Comparison of ENCODE assay signal across 15 cellular contexts in the genomic region with DNA sequence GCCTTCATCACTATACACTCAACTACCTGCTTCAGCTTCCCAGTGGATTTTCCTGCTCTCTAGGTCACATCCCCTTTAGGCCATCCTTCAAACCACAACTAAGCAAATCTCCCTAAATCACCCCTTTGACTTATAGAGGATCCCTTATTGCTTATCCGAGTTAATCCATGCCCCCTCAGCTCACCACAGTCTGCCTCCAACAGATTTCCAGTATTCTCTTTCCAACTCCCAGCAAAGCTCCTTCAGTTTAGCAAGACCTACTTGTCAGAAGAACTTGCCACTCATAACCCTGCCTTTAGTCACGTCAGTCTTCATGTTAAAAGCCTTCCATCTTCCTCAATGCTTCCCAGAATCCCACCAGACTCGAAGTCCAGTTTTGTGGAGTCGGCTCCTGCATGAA. TPM values are rescaled to one million over a fixed set of nuclear protein-coding genes. Genes with fewer than 3 reads are reported as not detected.
DNase-seq lines count a peak whose midpoint lies in the region; ATAC-seq, FAIRE-seq and TF ChIP-seq lines count a peak whose summit lies in the region.
"Had no signal": no experiment of that assay in that cellular context is flagged by ENCODE, and none has a peak within 500 bp of the region (broad histone marks: within the 10 kb centered on the region; RNA-seq: fewer than 3 reads in every experiment).

No MANE protein-coding gene starts in this region.

- peaks cover 41% of the 10 kb centered on the region for H3K79me2 ChIP-seq in HepG2 (ENCODE audit: insufficient read depth, low read length)

- H3K27ac ChIP-seq in HepG2 (ENCODE audit: extremely low read length, insufficient read depth, low read length) (no peak overlapping the region), right lobe of liver (no peak overlapping the region), left lung (no peak overlapping the region)
- H3K27ac ChIP-seq: BLaER1, HL-60 had no signal

- 96% methylated on average over 4 of the region's 4 CpGs for WGBS in HepG2 (ENCODE audit: low lambda C conversion rate)
- 91% methylated on average over 4 of the region's 4 CpGs for WGBS in right lobe of liver (ENCODE audit: insufficient coverage, low coverage, low lambda C conversion rate, missing lambda C conversion rate)

- H3K27me3 Mint-ChIP-seq in activated CD4-positive, alpha-beta T cell treated with anti-CD3 and anti-CD28 coated beads, Interleukin-2, amount 10 ng/mL, durations not matched to agents 7 days and 5 days = peaks cover 11% of the 10 kb centered on the region

- H2AFZ ChIP-seq in HepG2 (ENCODE audit: low read length) = no peak overlapping the region

- TF ChIP-seq CTCF in HepG2 (CRISPR knock-in tag; IDR thresholded peaks at IDR 0.05) (no peak), right lobe of liver (IDR thresholded peaks at IDR 0.05) (no peak), bronchial epithelial cell (IDR thresholded peaks at IDR 0.05; ENCODE audit: insufficient read depth, low read length, severe bottlenecking) (no peak), left lung (IDR thresholded peaks at IDR 0.05) (no peak)

- H3K4me1 ChIP-seq in HepG2 (ENCODE audit: insufficient read depth, low read length) (peaks cover 10% of the 10 kb centered on the region), right lobe of liver (no peaks in the 10 kb centered on the region), left lung (peaks cover 0 to 3% of the 10 kb centered on the region in 2 donors)

- TF ChIP-seq EP300 in HepG2 (IDR thresholded peaks at IDR 0.05; ENCODE audit: low read depth in 2 of 2, low read length in 2 of 2) (no peak), HepG2 (CRISPR knock-in tag; IDR thresholded peaks at IDR 0.05; ENCODE audit: borderline replicate concordance) (no peak)

- TF ChIP-seq RAD21 in HepG2 (CRISPR knock-in tag; IDR thresholded peaks at IDR 0.05) = no peak

- H3K27ac Mint-ChIP-seq in activated CD4-positive, alpha-beta T cell treated with anti-CD3 and anti-CD28 coated beads, Interleukin-2, amount 10 ng/mL, durations not matched to agents 7 days and 5 days = no peak overlapping the region

- no TSS peak for BruUV-seq in HepG2 (replicated peaks; lab: Mats Ljungman, UMichigan)

- no peaks in the 10 kb centered on the region for H3K9me3 ChIP-seq in HepG2 (ENCODE audit: low read length)
- H3K9me3 ChIP-seq in right lobe of liver = no peaks in the 10 kb centered on the region
- no peaks in the 10 kb centered on the region for H3K9me3 ChIP-seq in left lung
- H3K9me3 ChIP-seq: BLaER1 had no signal

- H4K20me1 ChIP-seq in HepG2 (ENCODE audit: insufficient read depth, low read length) = peaks cover 53% of the 10 kb centered on the region

- H3K4me1 Mint-ChIP-seq in activated CD4-positive, alpha-beta T cell treated with anti-CD3 and anti-CD28 coated beads, Interleukin-2, amount 10 ng/mL, durations not matched to agents 7 days and 5 days = no peaks in the 10 kb centered on the region

- no peak overlapping the region for H3K9ac ChIP-seq in HepG2 (ENCODE audit: insufficient read depth, low read depth, low read length)
- H3K9ac ChIP-seq: BLaER1 had no signal

- POLR2A ChIA-PET in HepG2 (lab: Yijun Ruan, JAX) = no interaction called here
- POLR2A ChIA-PET in activated CD4-positive, alpha-beta T cell treated with anti-CD3 and anti-CD28 coated beads, Interleukin-2, amount 10 ng/mL, durations not matched to agents 7 days and 5 days (lab: Charles Lee) = no interaction called here

- H3K4me3 Mint-ChIP-seq in activated CD4-positive, alpha-beta T cell treated with anti-CD3 and anti-CD28 coated beads, Interleukin-2, amount 10 ng/mL, durations not matched to agents 7 days and 5 days = no peak overlapping the region

- DNase-seq in HepG2 (ENCODE audit: low spot score) = no peak
- DNase-seq in right lobe of liver = no peak
- peak; percentile 64 for DNase-seq in NCI-H524 treated with DMSO at 0.1 percent for 48 hours (lab: John Stamatoyannopoulos, UW)
- no peak for DNase-seq in bronchial epithelial cell (ENCODE audit: low read depth)
- DNase-seq in activated CD4-positive, alpha-beta T cell treated with anti-CD3 and anti-CD28 coated beads, Interleukin-2, amount 10 ng/mL, durations not matched to agents 7 days and 5 days = no peak
- no peak for DNase-seq in left colon
- no peak for DNase-seq in left lung
- DNase-seq: 8988T, AML-193 had no signal

- H3K4me2 ChIP-seq in HepG2 (ENCODE audit: low read depth, low read length) = no peak overlapping the region
- H3K4me2 ChIP-seq: BLaER1 had no signal

- TF ChIP-seq POLR2A in HepG2 (IDR thresholded peaks at IDR 0.05; ENCODE audit: insufficient read depth in 1 of 2, low read depth in 2 of 2, low read length in 2 of 2) (no peak), right lobe of liver (IDR thresholded peaks at IDR 0.05) (no peak)

- H3K4me3 ChIP-seq in HepG2 (replicated peaks in 1 of 3; ENCODE audit: insufficient read depth in 1 of 3, low read depth in 2 of 3, low read length in 3 of 3) = no peak overlapping the region
- no peak overlapping the region for H3K4me3 ChIP-seq in right lobe of liver
- H3K4me3 ChIP-seq in bronchial epithelial cell (ENCODE audit: low read depth, low read length) = no peak overlapping the region
- H3K4me3 ChIP-seq in left lung = no peak overlapping the region
- H3K4me3 ChIP-seq: BLaER1, GM12878, K562 had no signal

- in situ Hi-C loops in HepG2 (cut with HindIII; ENCODE audit: extremely low pct_ligation_motif_present, low pct_unique_long_range_greater_than_20kb) = no loop called here

- H3K27me3 ChIP-seq in HepG2 (ENCODE audit: control insufficient read depth in 1 of 2, insufficient read depth in 2 of 2, low read length in 2 of 2) (no peaks in the 10 kb centered on the region), right lobe of liver (no peaks in the 10 kb centered on the region), bronchial epithelial cell (ENCODE audit: control insufficient read depth, insufficient read depth, low read length) (no peaks in the 10 kb centered on the region), left lung (no peaks in the 10 kb centered on the region)
- H3K27me3 ChIP-seq: BLaER1 had no signal

- no peaks in the 10 kb centered on the region for H3K36me3 Mint-ChIP-seq in activated CD4-positive, alpha-beta T cell treated with anti-CD3 and anti-CD28 coated beads, Interleukin-2, amount 10 ng/mL, durations not matched to agents 7 days and 5 days (ENCODE audit: low read depth)

- intact Hi-C loops in HepG2 (cut with micrococcal nuclease; ENCODE audit: unreplicated experiment) (no loop called here), right lobe of liver (cut with DNase I) (no loop called here), left colon (cut with DNase I, micrococcal nuclease) (no loop called here), left lung (cut with DNase I) (no loop called here)

- ATAC-seq in HepG2 = no peak
- no peak for ATAC-seq in right lobe of liver
- no peak for ATAC-seq in left colon
- ATAC-seq in left lung = no peak
- ATAC-seq: GM12878 had no signal

- H3K36me3 ChIP-seq in HepG2 (replicated peaks in 1 of 2; ENCODE audit: control insufficient read depth in 1 of 2, insufficient read depth in 2 of 2, low read length in 2 of 2) (peaks cover 3 to 39% of the 10 kb centered on the region in 2 experiments), right lobe of liver (no peaks in the 10 kb centered on the region), bronchial epithelial cell (ENCODE audit: control insufficient read depth, insufficient read depth, low read length) (no peaks in the 10 kb centered on the region), left lung (no peaks in the 10 kb centered on the region)

- CTCF ChIA-PET in HepG2 (lab: Yijun Ruan, JAX; ENCODE audit: low intra/inter-chr PET ratio, low total read pairs) = no interaction called here
- CTCF ChIA-PET in activated CD4-positive, alpha-beta T cell treated with anti-CD3 and anti-CD28 coated beads, Interleukin-2, amount 10 ng/mL, durations not matched to agents 7 days and 5 days (lab: Charles Lee) = interaction anchor here (0.6 kb wide), 1 partner anchor 52 kb away, joined by 3 read pairs; no protein-coding TSS in a partner anchor

- H3K9me3 Mint-ChIP-seq in activated CD4-positive, alpha-beta T cell treated with anti-CD3 and anti-CD28 coated beads, Interleukin-2, amount 10 ng/mL, durations not matched to agents 7 days and 5 days = no peaks in the 10 kb centered on the region

- FAIRE-seq in HepG2 (lab: Jason Lieb, UNC) (no peak), bronchial epithelial cell (lab: Jason Lieb, UNC) (peak; percentile 75)
- FAIRE-seq: GM12878, GM18507, H54 had no signal

TF ChIP-seq in HepG2, 621 proteins besides CTCF, POLR2A, EP300 and RAD21:
- TF ChIP-seq ZNF816 (CRISPR knock-in tag; IDR thresholded peaks at IDR 0.05; ENCODE audit: borderline replicate concordance) (no peak), RBM22 (optimal IDR thresholded peaks at IDR 0.05; ENCODE audit: low read length) (peak; percentile 34)

RNA-seq across cellular contexts. Expression of a gene that starts 38.6 kb away (rescaled TPM):
- 14.2 and 23.4 TPM in 2 replicates for total RNA-seq in HepG2 (2016; rRNA removed; fragmentation: Illumina TruSeq; extraction: Trizol)
- 38.2 and 53.3 TPM in 2 replicates for total RNA-seq in HepG2 (2016; cell fraction: cytosol; rRNA removed; fragmentation: Illumina TruSeq; extraction: Trizol; ENCODE audit: low read depth)
- total RNA-seq in HepG2 (2016; cell fraction: insoluble cytoplasmic fraction; rRNA removed; fragmentation: Illumina TruSeq; extraction: Trizol) = 13.2 and 22.4 TPM in 2 replicates
- 12.4 and 13.4 TPM in 2 replicates for total RNA-seq in HepG2 (2016; cell fraction: membrane; rRNA removed; fragmentation: Illumina TruSeq; extraction: Trizol)
- 71.0 and 73.9 TPM in 2 replicates for total RNA-seq in HepG2 (2016; cell fraction: nucleus; rRNA removed; fragmentation: Illumina TruSeq; extraction: Trizol)
- 17.1 and 22.1 TPM in 2 replicates for polyA plus RNA-seq in HepG2 (2011; rRNA removed)
- 5.9 and 10.7 TPM in 2 replicates for polyA plus RNA-seq in HepG2 (2011; cell fraction: cytosol; rRNA removed)
- 46.0 and 51.6 TPM in 2 replicates for polyA plus RNA-seq in HepG2 (2011; cell fraction: nucleus; rRNA removed)
- polyA plus RNA-seq in HepG2 (2012) = 17.5 and 19.8 TPM in 2 replicates
- polyA plus RNA-seq in HepG2 (2016; cell fraction: cytosol; fragmentation: Illumina TruSeq; extraction: Trizol; ENCODE audit: low read depth) = 0.33 and 0.40 TPM in 2 replicates
- polyA plus RNA-seq in HepG2 (2016; cell fraction: insoluble cytoplasmic fraction; fragmentation: Illumina TruSeq; extraction: Trizol; ENCODE audit: low read depth) = 6.6 and 6.7 TPM in 2 replicates
- polyA plus RNA-seq in HepG2 (2016; cell fraction: membrane; fragmentation: Illumina TruSeq; extraction: Trizol; ENCODE audit: low read depth) = 1.1 and 1.5 TPM in 2 replicates
- 16.3 and 19.9 TPM in 2 replicates for polyA plus RNA-seq in HepG2 (2016; cell fraction: nucleus; fragmentation: Illumina TruSeq; extraction: Trizol; ENCODE audit: insufficient read depth, low read depth)
- polyA minus RNA-seq in HepG2 (2011; rRNA and poly(A)+ RNA removed; ENCODE audit: low replicate concordance) = 0.12 and 96.5 TPM in 2 replicates
- 28.1 and 39.1 TPM in 2 replicates for polyA minus RNA-seq in HepG2 (2011; cell fraction: cytosol; rRNA and poly(A)+ RNA removed)
- polyA minus RNA-seq in HepG2 (2011; cell fraction: nucleus; rRNA and poly(A)+ RNA removed) = 471 and 523 TPM in 2 replicates
- 10 to 100 TPM; 15.5 to 56.4 (median 27.1) TPM for total RNA-seq in right lobe of liver
- total RNA-seq in bronchial epithelial cell = 5.8 and 6.3 TPM in 2 replicates
- total RNA-seq in activated CD4-positive, alpha-beta T cell treated with anti-CD3 and anti-CD28 coated beads, Interleukin-2, amount 10 ng/mL, durations not matched to agents 7 days and 5 days = under 1 TPM; 0.60 to 0.69 TPM
- 10 to 100 TPM; 51.7 to 62.9 TPM for total RNA-seq in left colon
- 10 to 100 TPM; 44.2 to 64.6 TPM for total RNA-seq in left lung
